ENCODE assay signal across 21 cellular contexts in genomic region chr3:157840513-157840912, GRCh38.
DNase-seq lines count a peak whose midpoint lies in the region; ATAC-seq, FAIRE-seq and TF ChIP-seq lines count a peak whose summit lies in the region.
"Had no signal": no experiment of that assay in that cellular context is flagged by ENCODE, and none has a peak within 500 bp of the region (broad histone marks: within the 10 kb centered on the region; RNA-seq: fewer than 3 reads in every experiment).

No MANE protein-coding gene starts in this region.

- DNase-seq in HepG2 (ENCODE audit: low spot score) (no peak), right lobe of liver (no peak), RCC 7860 (ENCODE audit: low spot score) (no peak), pancreas (no peak), small intestine (no peak), NCI-H226 (no peak)
- DNase-seq: ACHN; Caco-2; Calu3; CD4-positive, alpha-beta T cell; CD8-positive, alpha-beta T cell; DMS79 treated with DMSO at 0.1 percent for 48 hours; GF-D8 had no signal

- no peaks in the 10 kb centered on the region for H3K79me2 ChIP-seq in HepG2 (ENCODE audit: insufficient read depth, low read length)

- no peak for FAIRE-seq in HepG2 (lab: Jason Lieb, UNC)
- FAIRE-seq in RCC 7860 (lab: Jason Lieb, UNC) = peak; percentile 20
- FAIRE-seq in endometrium (lab: Jason Lieb, UNC) = peak; percentile 74
- peak; percentile 13 for FAIRE-seq in pancreas (lab: Jason Lieb, UNC)
- FAIRE-seq in small intestine (lab: Jason Lieb, UNC) = no peak
- FAIRE-seq: D721Med, G401.6, GM12891 had no signal

- WGBS in HepG2 (ENCODE audit: low lambda C conversion rate) = 4% methylated on average over 2 of the region's 2 CpGs
- WGBS in right lobe of liver (ENCODE audit: insufficient coverage, low coverage, low lambda C conversion rate, missing lambda C conversion rate) = 51% methylated on average over 2 of the region's 2 CpGs
- WGBS in pancreas, 2 donors = 53 to 74% methylated on average over 2 of the region's 2 CpGs
- 68 to 81% (median 68%) methylated on average over 2 of the region's 2 CpGs for WGBS in small intestine, 3 donors

- H3K36me3 ChIP-seq in HepG2 (replicated peaks in 1 of 2; ENCODE audit: control insufficient read depth in 1 of 2, insufficient read depth in 2 of 2, low read length in 2 of 2) (no peaks in the 10 kb centered on the region), right lobe of liver (no peaks in the 10 kb centered on the region), pancreas (no peaks in the 10 kb centered on the region), small intestine (ENCODE audit: control insufficient read depth in 2 of 2, insufficient read depth in 2 of 2, low read length in 2 of 2) (no peaks in the 10 kb centered on the region)
- H3K36me3 ChIP-seq: BLaER1 treated with 17β-estradiol and CSF1 and Interleukin-3, amounts not matched to agents 10 nM and 100 nM had no signal

- H3K27me3 ChIP-seq in HepG2 (ENCODE audit: control insufficient read depth in 1 of 2, insufficient read depth in 2 of 2, low read length in 2 of 2) (no peaks in the 10 kb centered on the region), right lobe of liver (no peaks in the 10 kb centered on the region), pancreas (no peaks in the 10 kb centered on the region), small intestine (ENCODE audit: control insufficient read depth in 2 of 2, insufficient read depth in 2 of 2, low read length in 2 of 2) (no peaks in the 10 kb centered on the region)
- H3K27me3 ChIP-seq: BLaER1 treated with 17β-estradiol and CSF1 and Interleukin-3, amounts not matched to agents 10 nM and 100 nM had no signal

- no peak overlapping the region for H2AFZ ChIP-seq in HepG2 (ENCODE audit: low read length)

- H3K4me1 ChIP-seq in HepG2 (ENCODE audit: insufficient read depth, low read length) = no peaks in the 10 kb centered on the region
- no peaks in the 10 kb centered on the region for H3K4me1 ChIP-seq in right lobe of liver
- no peaks in the 10 kb centered on the region for H3K4me1 ChIP-seq in pancreas
- H3K4me1 ChIP-seq in small intestine (ENCODE audit: control insufficient read depth in 2 of 2, insufficient read depth in 1 of 2, low read depth in 1 of 2, low read length in 1 of 2) = no peaks in the 10 kb centered on the region
- H3K4me1 ChIP-seq: Caco-2 had no signal

- H3K4me2 ChIP-seq in HepG2 (ENCODE audit: low read depth, low read length) = no peak overlapping the region
- H3K4me2 ChIP-seq: BLaER1 treated with 17β-estradiol and CSF1 and Interleukin-3, amounts not matched to agents 10 nM and 100 nM had no signal

- CTCF ChIA-PET in HepG2 (lab: Yijun Ruan, JAX; ENCODE audit: low intra/inter-chr PET ratio, low total read pairs) = no interaction called here

- H3K9ac ChIP-seq in HepG2 (ENCODE audit: insufficient read depth, low read depth, low read length) = no peak overlapping the region
- H3K9ac ChIP-seq: BLaER1 treated with 17β-estradiol and CSF1 and Interleukin-3, amounts not matched to agents 10 nM and 100 nM had no signal

- in situ Hi-C loops in HepG2 (cut with HindIII; ENCODE audit: extremely low pct_ligation_motif_present, low pct_unique_long_range_greater_than_20kb) = no loop called here

- no peak overlapping the region for H3K27ac ChIP-seq in HepG2 (ENCODE audit: extremely low read length, insufficient read depth, low read length)
- no peak overlapping the region for H3K27ac ChIP-seq in right lobe of liver
- no peak overlapping the region for H3K27ac ChIP-seq in pancreas
- H3K27ac ChIP-seq in small intestine (ENCODE audit: low read depth in 1 of 2, low read length in 1 of 2) = no peak overlapping the region
- H3K27ac ChIP-seq: 22Rv1; BLaER1 treated with 17β-estradiol and CSF1 and Interleukin-3, amounts not matched to agents 10 nM and 100 nM; C4-2B had no signal

- no peak for TF ChIP-seq RAD21 in HepG2 (CRISPR knock-in tag; IDR thresholded peaks at IDR 0.05)

- POLR2A ChIA-PET in HepG2 (lab: Yijun Ruan, JAX) = no interaction called here

- intact Hi-C loops in HepG2 (cut with micrococcal nuclease; ENCODE audit: unreplicated experiment) (no loop called here), right lobe of liver (cut with DNase I) (no loop called here), pancreas (cut with DNase I) (no loop called here)

- BruUV-seq in HepG2 (replicated peaks; lab: Mats Ljungman, UMichigan) = no TSS peak

- H4K20me1 ChIP-seq in HepG2 (ENCODE audit: insufficient read depth, low read length) = no peaks in the 10 kb centered on the region
- H4K20me1 ChIP-seq: BLaER1 treated with 17β-estradiol and CSF1 and Interleukin-3, amounts not matched to agents 10 nM and 100 nM had no signal

- TF ChIP-seq EP300 in HepG2 (IDR thresholded peaks at IDR 0.05; ENCODE audit: low read depth in 2 of 2, low read length in 2 of 2) = no peak
- no peak for TF ChIP-seq EP300 in HepG2 (CRISPR knock-in tag; IDR thresholded peaks at IDR 0.05; ENCODE audit: borderline replicate concordance)

- TF ChIP-seq POLR2A in HepG2 (IDR thresholded peaks at IDR 0.05; ENCODE audit: insufficient read depth in 1 of 2, low read depth in 2 of 2, low read length in 2 of 2) (no peak), right lobe of liver (IDR thresholded peaks at IDR 0.05) (no peak)

- H3K9me3 ChIP-seq in HepG2 (ENCODE audit: low read length) (no peaks in the 10 kb centered on the region), right lobe of liver (no peaks in the 10 kb centered on the region), pancreas (no peaks in the 10 kb centered on the region), small intestine (ENCODE audit: control insufficient read depth, low read depth) (no peaks in the 10 kb centered on the region)
- H3K9me3 ChIP-seq: BLaER1 treated with 17β-estradiol and CSF1 and Interleukin-3, amounts not matched to agents 10 nM and 100 nM; Caco-2 had no signal

- H3K4me3 ChIP-seq in HepG2 (replicated peaks in 1 of 3; ENCODE audit: insufficient read depth in 1 of 3, low read depth in 2 of 3, low read length in 3 of 3) (no peak overlapping the region), right lobe of liver (no peak overlapping the region), pancreas (no peak overlapping the region), small intestine (ENCODE audit: low read depth in 1 of 2, low read length in 2 of 2) (no peak overlapping the region)
- H3K4me3 ChIP-seq: BLaER1 treated with 17β-estradiol and CSF1 and Interleukin-3, amounts not matched to agents 10 nM and 100 nM had no signal

- no peak for ATAC-seq in HepG2
- no peak for ATAC-seq in right lobe of liver
- no peak for ATAC-seq in pancreas
- ATAC-seq in GM18909 (IDR thresholded peaks at IDR 0.05; ENCODE audit: poor library complexity, unreplicated experiment) = no peak
- ATAC-seq: CD8-positive, alpha-beta T cell had no signal

- TF ChIP-seq CTCF in HepG2 (CRISPR knock-in tag; IDR thresholded peaks at IDR 0.05) = no peak
- no peak for TF ChIP-seq CTCF in right lobe of liver (IDR thresholded peaks at IDR 0.05)
- no peak for TF ChIP-seq CTCF in pancreas (IDR thresholded peaks at IDR 0.05)

TF ChIP-seq in HepG2, 621 proteins besides CTCF, POLR2A, EP300 and RAD21:
- no peak for TF ChIP-seq MAZ (IDR thresholded peaks at IDR 0.05; ENCODE audit: borderline replicate concordance, low read depth, low read length)
- no peak for TF ChIP-seq MAZ (CRISPR knock-in tag; IDR thresholded peaks at IDR 0.05; ENCODE audit: low read depth)
- TF ChIP-seq MAFK (conservative IDR thresholded peaks at IDR 0.05 in 1 of 2, IDR thresholded peaks at IDR 0.05 in 1 of 2; ENCODE audit: low read length in 2 of 2) = peak; percentile 73 to 87
- TF ChIP-seq THAP8 (CRISPR knock-in tag; IDR thresholded peaks at IDR 0.05; ENCODE audit: borderline replicate concordance) = no peak
- no peak for TF ChIP-seq ZNF510 (CRISPR knock-in tag; IDR thresholded peaks at IDR 0.05; ENCODE audit: low read depth)
- TF ChIP-seq NFE2 (CRISPR knock-in tag; IDR thresholded peaks at IDR 0.05) = no peak
- TF ChIP-seq PHF21A (CRISPR knock-in tag; IDR thresholded peaks at IDR 0.05) = no peak
- no peak for TF ChIP-seq KDM5A (IDR thresholded peaks at IDR 0.05; ENCODE audit: borderline replicate concordance, low read length)
- no peak for TF ChIP-seq MIXL1 (CRISPR knock-in tag; IDR thresholded peaks at IDR 0.05)
- TF ChIP-seq DMAP1 (CRISPR knock-in tag; IDR thresholded peaks at IDR 0.05) = no peak
- TF ChIP-seq RFX5 (IDR thresholded peaks at IDR 0.05; ENCODE audit: low read depth, low read length) = no peak
- TF ChIP-seq MAFF (IDR thresholded peaks at IDR 0.05; ENCODE audit: low read depth, low read length) = peak; percentile 72
